ENCODE assay signal across 15 cellular contexts in the genomic region with DNA sequence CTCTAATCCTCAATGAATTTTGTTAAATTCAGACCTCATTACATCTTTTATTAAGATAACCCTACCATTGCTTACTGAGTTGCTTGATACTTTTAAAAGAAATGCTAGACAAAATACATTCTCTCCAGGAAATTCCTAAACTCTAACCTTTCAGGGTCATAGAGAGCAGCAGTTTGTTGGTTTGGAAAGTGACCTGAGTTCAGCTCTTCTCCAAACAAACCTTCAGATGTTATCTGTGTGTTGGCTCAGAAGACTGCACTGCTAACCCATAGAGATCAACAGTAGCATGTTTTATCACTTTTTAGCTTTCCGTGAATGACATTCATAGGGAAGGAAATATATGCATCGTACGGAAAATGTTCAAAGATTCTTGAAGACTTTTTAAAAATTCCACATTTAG.
"Had no signal": no experiment of that assay in that cellular context is flagged by ENCODE, and none has a peak within 500 bp of the region (broad histone marks: within the 10 kb centered on the region; RNA-seq: fewer than 3 reads in every experiment).

No MANE protein-coding gene starts in this region.

- H3K4me3 Mint-ChIP-seq: dendritic cell treated with granulocyte-macrophage colony-stimulating factor and Interleukin-4, amounts not matched to agents 40 ng/mL and 50 ng/mL, for 4 days; effector memory CD8-positive, alpha-beta T cell; naive thymus-derived CD4-positive, alpha-beta T cell had no signal

- H3K27me3 Mint-ChIP-seq: dendritic cell treated with granulocyte-macrophage colony-stimulating factor and Interleukin-4, amounts not matched to agents 40 ng/mL and 50 ng/mL, for 4 days; effector memory CD8-positive, alpha-beta T cell had no signal

- ATAC-seq: effector memory CD8-positive, alpha-beta T cell; naive thymus-derived CD4-positive, alpha-beta T cell; sciatic nerve had no signal

- H3K36me3 Mint-ChIP-seq: naive thymus-derived CD4-positive, alpha-beta T cell had no signal

- H3K9me3 Mint-ChIP-seq: dendritic cell treated with granulocyte-macrophage colony-stimulating factor and Interleukin-4, amounts not matched to agents 40 ng/mL and 50 ng/mL, for 4 days had no signal

- H3K4me1 Mint-ChIP-seq: naive thymus-derived CD4-positive, alpha-beta T cell had no signal

- H3K4me3 ChIP-seq: esophagus squamous epithelium had no signal

- H3K27ac ChIP-seq: esophagus squamous epithelium, neutrophil had no signal

- DNase-seq: effector memory CD8-positive, alpha-beta T cell; esophagus squamous epithelium; foreskin melanocyte; head of caudate nucleus; hippocampal formation; kidney glomerular epithelial cell; mammary epithelial cell; naive thymus-derived CD4-positive, alpha-beta T cell; posterior cingulate gyrus; stimulated activated CD4-positive, alpha-beta T cell treated with anti-CD3 and anti-CD28 coated beads, Interleukin-2, amount 100 ng/mL, for 24 hours; stimulated activated naive CD4-positive, alpha-beta T cell treated with Interleukin-2 at 50 U/mL for 16 hours; trophoblast cell had no signal

- H3K4me1 ChIP-seq: esophagus squamous epithelium had no signal

- H3K27ac Mint-ChIP-seq: dendritic cell treated with granulocyte-macrophage colony-stimulating factor and Interleukin-4, amounts not matched to agents 40 ng/mL and 50 ng/mL, for 4 days; effector memory CD8-positive, alpha-beta T cell; naive thymus-derived CD4-positive, alpha-beta T cell had no signal

- H3K9me3 ChIP-seq: esophagus squamous epithelium, neutrophil had no signal

- H3K36me3 ChIP-seq: esophagus squamous epithelium, neutrophil had no signal

- H3K27me3 ChIP-seq: esophagus squamous epithelium, neutrophil had no signal
